30 cellular contexts compared by ENCODE assay signal in genomic region chr22:36003972-36004674, GRCh38.
"Had no signal": no experiment of that assay in that cellular context is flagged by ENCODE, and none has a peak within 500 bp of the region (broad histone marks: within the 10 kb centered on the region; RNA-seq: fewer than 3 reads in every experiment).

No MANE protein-coding gene starts in this region.

- DNase-seq: heart right ventricle; islet precursor cell; left cardiac atrium; left ventricle myocardium inferior; mesendoderm; naive B cell; natural killer cell; nucleus accumbens; pancreas; posterior cingulate gyrus; retina; right cardiac atrium; stimulated activated CD4-positive, alpha-beta T cell treated with anti-CD3 and anti-CD28 coated beads, Interleukin-12 subunit alpha, Interleukin-12 subunit beta, amount 100 ng/mL, for 4 hours; stimulated activated CD4-positive, alpha-beta T cell treated with anti-CD3 and anti-CD28 coated beads, Interleukin-15, amount 100 ng/mL, for 24 hours; stimulated activated CD4-positive, alpha-beta T cell treated with anti-CD3 and anti-CD28 coated beads, Interleukin-2, amount 100 ng/mL, for 24 hours; stimulated activated CD4-positive, alpha-beta T cell treated with anti-CD3 and anti-CD28 coated beads, Interleukin-4, amount 100 ng/mL, for 1 hour; stimulated activated naive B cell treated with anti-CD40 and anti-IgM and Interleukin-4, amounts not matched to agents 10 μg/mL and 1 μg/mL and 100 μg/mL, for 72 hours; stimulated activated naive CD8-positive, alpha-beta T cell treated with anti-CD3 and anti-CD28 coated beads, Interleukin-15, Interleukin-2, amounts not matched to agents 100 U/mL and 50 U/mL, for 24 hours; stomach; testis; thyroid gland; transverse colon; upper lobe of right lung had no signal

- H3K36me3 Mint-ChIP-seq: naive B cell; natural killer cell; stimulated activated naive B cell treated with anti-CD40 and anti-IgM and Interleukin-4, amounts not matched to agents 10 μg/mL and 1 μg/mL and 100 μg/mL, for 72 hours had no signal

- H3K36me3 ChIP-seq: heart right ventricle, left ventricle myocardium inferior, pancreas, prostate gland, stomach, thyroid gland, transverse colon, upper lobe of right lung had no signal

- H3K4me3 Mint-ChIP-seq: mesothelial cell of epicardium; natural killer cell; neural crest cell; stimulated activated naive B cell treated with anti-CD40 and anti-IgM and Interleukin-4, amounts not matched to agents 10 μg/mL and 1 μg/mL and 100 μg/mL, for 72 hours had no signal

- H3K4me1 ChIP-seq: prostate gland had no signal

- H3K4me2 ChIP-seq: hepatocyte had no signal

- ATAC-seq: heart right ventricle; left cardiac atrium; natural killer cell; pancreas; right cardiac atrium; sciatic nerve; stimulated activated naive B cell treated with anti-CD40 and anti-IgM and Interleukin-4, amounts not matched to agents 10 μg/mL and 1 μg/mL and 100 μg/mL, for 72 hours; stimulated activated naive CD8-positive, alpha-beta T cell treated with anti-CD3 and anti-CD28 coated beads, Interleukin-15, Interleukin-2, amounts not matched to agents 100 U/mL and 50 U/mL, for 24 hours; upper lobe of right lung had no signal

- H2AFZ ChIP-seq: hepatocyte had no signal

- H3K4me3 ChIP-seq: heart right ventricle, hepatocyte, left ventricle myocardium inferior, lung, pancreas, prostate gland, skin epidermis, stomach, testis, thyroid gland, transverse colon, upper lobe of right lung had no signal

- H3K27ac ChIP-seq: heart right ventricle, hepatocyte, left ventricle myocardium inferior, pancreas, prostate gland, skin epidermis, testis, thyroid gland, transverse colon, upper lobe of right lung had no signal

- H3K27ac Mint-ChIP-seq: mesothelial cell of epicardium; naive B cell; natural killer cell; stimulated activated naive B cell treated with anti-CD40 and anti-IgM and Interleukin-4, amounts not matched to agents 10 μg/mL and 1 μg/mL and 100 μg/mL, for 72 hours had no signal

- H3K9me3 ChIP-seq: heart right ventricle, left ventricle myocardium inferior, pancreas, prostate gland, stomach, testis, thyroid gland, transverse colon, upper lobe of right lung had no signal

- H3K27me3 ChIP-seq: heart right ventricle, hepatocyte, pancreas, stomach, testis, thyroid gland, transverse colon, upper lobe of right lung had no signal

- H3K9me3 Mint-ChIP-seq: naive B cell; natural killer cell; stimulated activated naive B cell treated with anti-CD40 and anti-IgM and Interleukin-4, amounts not matched to agents 10 μg/mL and 1 μg/mL and 100 μg/mL, for 72 hours had no signal

- H3K4me1 Mint-ChIP-seq: naive B cell; natural killer cell; stimulated activated naive B cell treated with anti-CD40 and anti-IgM and Interleukin-4, amounts not matched to agents 10 μg/mL and 1 μg/mL and 100 μg/mL, for 72 hours had no signal
